Comparison of ENCODE assay signal across 8 cellular contexts in the genomic region with DNA sequence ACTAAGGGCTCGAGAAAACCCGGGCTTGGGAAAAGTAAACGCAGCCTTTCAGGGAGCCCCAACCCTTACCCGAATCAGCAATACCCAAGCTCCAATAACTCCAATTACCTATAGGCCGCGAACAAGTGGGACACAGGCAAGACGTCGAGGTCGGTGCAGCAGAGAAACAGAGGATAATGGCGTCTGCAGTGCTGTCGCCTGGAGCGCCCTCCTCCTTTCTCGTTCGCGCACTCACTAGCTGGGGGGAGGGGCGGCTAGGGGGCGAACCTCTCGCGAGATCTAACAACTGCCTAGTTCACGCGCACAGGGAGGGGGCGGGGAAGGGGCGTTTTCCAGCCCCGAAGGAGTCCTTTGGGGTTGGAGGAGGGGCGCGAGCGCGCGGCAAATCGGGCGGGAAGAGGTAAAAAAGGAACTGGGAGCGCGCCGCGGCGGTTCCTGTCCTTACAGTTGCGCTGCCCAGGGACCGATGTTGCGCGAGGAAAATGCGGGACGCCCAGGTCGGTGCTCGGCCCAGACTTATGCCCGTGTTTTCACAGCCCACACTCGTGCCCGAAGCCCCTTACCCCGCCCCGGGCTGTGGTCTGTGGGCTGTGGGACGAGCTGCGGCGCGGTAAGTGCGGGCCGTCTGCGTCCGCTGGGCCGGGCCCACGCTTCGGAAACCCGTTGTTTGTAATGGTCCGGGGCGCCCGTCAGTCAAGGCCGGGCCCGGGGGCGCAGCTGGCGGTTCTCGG. TPM values are rescaled to one million over a fixed set of nuclear protein-coding genes. Genes with fewer than 3 reads are reported as not detected.
A peak's percentile ranks its signal among the peaks of the same experiment; 100 is the strongest.
DNase-seq lines count a peak whose midpoint lies in the region; ATAC-seq and TF ChIP-seq lines count a peak whose summit lies in the region.

Gene RMI1 (plus strand): TSS at position 411 of the 731 bp plus-strand sequence. CDS start 20,182 bp downstream, outside the sequence.

- intact Hi-C loops in head of caudate nucleus (cut with DNase I): loop anchor here (10.0 kb wide), 1 partner anchor 56 kb away; the partner anchor contains the start of gene KIF27
- intact Hi-C loops in ovary (cut with DNase I): no loop called here
- intact Hi-C loops in tibial artery (cut with DNase I; ENCODE audit: low total_unique reads): loop anchor here (5.0 kb wide), 1 partner anchor 58 kb away; the partner anchor contains the start of gene KIF27

- H3K27me3 Mint-ChIP-seq in activated naive CD8-positive, alpha-beta T cell treated with anti-CD3 and anti-CD28 coated beads for 36 hours: no peaks in the 10 kb centered on the region

- no peaks in the 10 kb centered on the region for H3K27me3 ChIP-seq in ovary
- no peaks in the 10 kb centered on the region for H3K27me3 ChIP-seq in tibial artery

- H3K4me3 ChIP-seq in ovary: peak within 1 kb of the TSS; percentile 94
- peak within 1 kb of the TSS; percentile 90 for H3K4me3 ChIP-seq in tibial artery

- TF ChIP-seq EP300 in ovary (IDR thresholded peaks at IDR 0.05): no peak

- TF ChIP-seq CTCF in ovary (IDR thresholded peaks at IDR 0.05): peak in 1 of 3 donors; percentile 16
- peak in 1 of 2 experiments; percentile 10 for TF ChIP-seq CTCF in tibial artery (IDR thresholded peaks at IDR 0.05)

- peak; percentile 97 for DNase-seq in NCI-H1105 (lab: John Stamatoyannopoulos, UW)
- DNase-seq in SKM-1 treated with dmso at 0.1 percent for 144 hours (lab: John Stamatoyannopoulos, UW; ENCODE audit: unreplicated experiment): peak; percentile 77
- DNase-seq in activated naive CD8-positive, alpha-beta T cell treated with anti-CD3 and anti-CD28 coated beads for 36 hours: peak; percentile 97
- DNase-seq in head of caudate nucleus: peak; percentile 97 to 100 (median 99)
- peak; percentile 99 to 100 (median 100) for DNase-seq in ovary
- DNase-seq in tibial artery: peak; percentile 99

- no peaks in the 10 kb centered on the region for H3K9me3 Mint-ChIP-seq in activated naive CD8-positive, alpha-beta T cell treated with anti-CD3 and anti-CD28 coated beads for 36 hours

- H3K4me1 ChIP-seq in ovary (ENCODE audit: insufficient read depth) (no peaks in the 10 kb centered on the region), tibial artery (peaks cover 0 to 38% (median 16%) of the 10 kb centered on the region in 4 donors)

- H3K9me3 ChIP-seq in ovary (no peaks in the 10 kb centered on the region), tibial artery (no peaks in the 10 kb centered on the region)

- peak within 1 kb of the TSS; percentile 97 to 98 for H3K27ac ChIP-seq in ovary
- H3K27ac ChIP-seq in tibial artery: peak within 1 kb of the TSS; percentile 98 to 99

- peaks cover 36% of the 10 kb centered on the region for H3K4me1 Mint-ChIP-seq in activated naive CD8-positive, alpha-beta T cell treated with anti-CD3 and anti-CD28 coated beads for 36 hours

- ATAC-seq in HG02623 (IDR thresholded peaks at IDR 0.05; ENCODE audit: unreplicated experiment): peak; percentile 61

- peak within 1 kb of the TSS; percentile 100 for H3K4me3 Mint-ChIP-seq in activated naive CD8-positive, alpha-beta T cell treated with anti-CD3 and anti-CD28 coated beads for 36 hours

- peak within 1 kb of the TSS; percentile 99 for H3K27ac Mint-ChIP-seq in activated naive CD8-positive, alpha-beta T cell treated with anti-CD3 and anti-CD28 coated beads for 36 hours

- peaks cover 51% of the 10 kb centered on the region for H3K36me3 Mint-ChIP-seq in activated naive CD8-positive, alpha-beta T cell treated with anti-CD3 and anti-CD28 coated beads for 36 hours

- 0 to 1% (median 1%) methylated on average over 55 to 69 of the region's 69 CpGs for WGBS in ovary, 3 donors

- H3K36me3 ChIP-seq in ovary (no peaks in the 10 kb centered on the region), tibial artery (peaks cover 12 to 21% (median 15%) of the 10 kb centered on the region in 3 donors)

- peak; percentile 86 for TF ChIP-seq POLR2A in GM10847 (IDR thresholded peaks at IDR 0.05; ENCODE audit: extremely low read depth, insufficient read length)
- TF ChIP-seq POLR2A in ovary (IDR thresholded peaks at IDR 0.05): peak; percentile 98

RNA-seq across cellular contexts. Expression of gene RMI1, which starts in this region (rescaled TPM):
- 10 to 100 TPM; 33.4 to 34.4 TPM for total RNA-seq in activated naive CD8-positive, alpha-beta T cell treated with anti-CD3 and anti-CD28 coated beads for 36 hours
- 1 to 10 TPM; 3.7 to 8.0 (median 4.8) TPM for total RNA-seq in ovary
- polyA plus RNA-seq in ovary: 1 to 10 TPM; 3.2 to 3.4 TPM

Comparison
In these comparisons a context has a peak if more than half of its experiments do, and no peak if none do; other contexts are left out.
1. Peak in every context shown above with its lines: DNase-seq, ATAC-seq, H3K4me3 ChIP-seq and H3K27ac ChIP-seq.
2. intact Hi-C loops: an anchor here in head of caudate nucleus (10.0 kb wide) and tibial artery (5.0 kb wide); none called in ovary.